ENCODE assay signal across 8 cellular contexts in the genomic region with DNA sequence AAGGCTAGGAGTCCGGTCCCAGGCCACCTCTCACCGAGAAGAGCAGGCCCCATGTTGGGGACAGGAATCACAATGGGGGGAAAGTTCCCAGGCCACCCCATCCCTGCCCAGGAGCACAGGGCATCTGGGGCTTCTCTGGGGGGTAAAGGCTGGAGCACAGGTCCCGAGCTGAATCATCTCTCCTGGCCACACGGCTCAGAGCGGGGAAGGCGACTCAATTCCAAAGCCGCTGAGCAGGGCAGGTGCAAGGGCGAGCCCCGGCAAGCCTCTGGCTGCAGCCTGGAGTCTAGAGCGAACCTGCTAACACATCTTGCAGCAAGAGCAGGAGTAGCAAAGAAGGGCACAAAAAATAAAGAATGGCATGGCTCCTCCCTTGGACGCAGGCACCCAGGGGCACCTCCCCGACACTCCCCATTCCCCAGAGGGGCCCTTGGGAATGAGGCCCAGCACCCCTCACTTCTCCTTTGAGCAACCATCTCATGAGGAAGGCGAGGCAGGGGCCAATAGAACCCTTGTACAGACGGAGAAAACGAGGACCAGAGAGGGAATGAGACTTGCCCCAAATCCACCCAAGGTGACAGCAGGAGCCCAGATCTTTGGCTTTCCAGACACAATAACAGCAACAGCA. TPM values are rescaled to one million over a fixed set of nuclear protein-coding genes. Genes with fewer than 3 reads are reported as not detected.
DNase-seq lines count a peak whose midpoint lies in the region; ATAC-seq and TF ChIP-seq lines count a peak whose summit lies in the region.

No MANE protein-coding gene starts in this region.

- TF ChIP-seq CTCF in CD4-positive, alpha-beta T cell (IDR thresholded peaks at IDR 0.05) = no peak
- TF ChIP-seq CTCF in RWPE1 (conservative IDR thresholded peaks at IDR 0.05; ENCODE audit: low read depth) (no peak), esophagus squamous epithelium (IDR thresholded peaks at IDR 0.05) (no peak), MM.1S (IDR thresholded peaks at IDR 0.05; ENCODE audit: low read length) (no peak)

- H3K9me3 ChIP-seq in CD4-positive, alpha-beta T cell (ENCODE audit: control insufficient read depth, low read length) = no peaks in the 10 kb centered on the region
- H3K9me3 ChIP-seq in esophagus squamous epithelium (no peaks in the 10 kb centered on the region), trophoblast cell (ENCODE audit: insufficient read depth, low read depth, low read length) (no peaks in the 10 kb centered on the region), MM.1S (replicated peaks; ENCODE audit: insufficient read depth, low read length) (no peaks in the 10 kb centered on the region)

- no peaks in the 10 kb centered on the region for H3K9me3 Mint-ChIP-seq in CD4-positive, alpha-beta T cell

- H3K79me2 ChIP-seq in trophoblast cell (ENCODE audit: control insufficient read depth, insufficient read depth, low read length, poor library complexity) (peaks cover 24% of the 10 kb centered on the region), MM.1S (ENCODE audit: low read length) (peaks cover 13% of the 10 kb centered on the region)

- TF ChIP-seq POLR2A in esophagus squamous epithelium (IDR thresholded peaks at IDR 0.05) = no peak

- no peak overlapping the region for H3K23ac ChIP-seq in trophoblast cell (ENCODE audit: low read length)

- peaks cover 28% of the 10 kb centered on the region for H3K36me3 Mint-ChIP-seq in CD4-positive, alpha-beta T cell (ENCODE audit: low read depth)

- H3K9ac ChIP-seq in trophoblast cell (ENCODE audit: low read length) (no peak overlapping the region), MM.1S (ENCODE audit: low read length) (no peak overlapping the region)

- intact Hi-C loops in CD4-positive, alpha-beta T cell (cut with DNase I, micrococcal nuclease) = no loop called here
- intact Hi-C loops in esophagus squamous epithelium (cut with DNase I) (no loop called here), posterior vena cava (cut with DNase I) (loop anchor here in 1 of 2 donors (1.0 to 5.0 kb wide), 2 partner anchors 19 to 34 kb away; partner anchors contain the start of gene IFFO2)

- peak overlapping the region in 2 of 4 donors; percentile 1 to 41 for H3K4me3 ChIP-seq in esophagus squamous epithelium
- no peak overlapping the region for H3K4me3 ChIP-seq in trophoblast cell (ENCODE audit: low read depth, low read length)
- H3K4me3 ChIP-seq in MM.1S (ENCODE audit: low read length) = no peak overlapping the region

- H3K4me1 ChIP-seq in esophagus squamous epithelium (peaks cover 51 to 67% (median 52%) of the 10 kb centered on the region in 3 donors), trophoblast cell (ENCODE audit: control insufficient read depth in 1 of 2, insufficient read depth in 2 of 2, low read length in 2 of 2) (peaks cover 57 to 70% of the 10 kb centered on the region in 2 experiments), MM.1S (ENCODE audit: low read length) (peaks cover 17% of the 10 kb centered on the region)

- H3K4me2 ChIP-seq in trophoblast cell (ENCODE audit: low read length) (no peak overlapping the region), MM.1S (ENCODE audit: low read depth, low read length) (no peak overlapping the region)

- no peak for DNase-seq in CD4-positive, alpha-beta T cell
- DNase-seq in RWPE1 (ENCODE audit: low spot score) (no peak), esophagus squamous epithelium (lab: John Stamatoyannopoulos, UW) (no peak), trophoblast cell (no peak), posterior vena cava (ENCODE audit: low spot score) (no peak), MM.1S (no peak), amniotic stem cell (lab: John Stamatoyannopoulos, UW) (no peak), NCI-H774 (lab: John Stamatoyannopoulos, UW) (no peak)

- peak overlapping the region; percentile 73 for H2BK5ac ChIP-seq in trophoblast cell (ENCODE audit: low read depth, low read length, poor library complexity)

- peak overlapping the region; percentile 62 for H3K4me3 Mint-ChIP-seq in CD4-positive, alpha-beta T cell

- H3K27ac ChIP-seq in CD4-positive, alpha-beta T cell (ENCODE audit: low read depth, low read length) = no peak overlapping the region
- peak overlapping the region; percentile 98 for H3K27ac ChIP-seq in RWPE1
- H3K27ac ChIP-seq in esophagus squamous epithelium = peak overlapping the region; percentile 69 to 93 (median 88)
- peak overlapping the region; percentile 86 for H3K27ac ChIP-seq in trophoblast cell (ENCODE audit: low read depth, low read length)
- no peak overlapping the region for H3K27ac ChIP-seq in MM.1S (ENCODE audit: low read length)

- no peaks in the 10 kb centered on the region for H3K27me3 Mint-ChIP-seq in CD4-positive, alpha-beta T cell

- H4K8ac ChIP-seq in trophoblast cell (ENCODE audit: low read depth, low read length) = peak overlapping the region; percentile 50

- peak overlapping the region; percentile 68 for H3K27ac Mint-ChIP-seq in CD4-positive, alpha-beta T cell

- H3K36me3 ChIP-seq in esophagus squamous epithelium (peaks cover 12 to 31% (median 15%) of the 10 kb centered on the region in 3 donors), trophoblast cell (ENCODE audit: control insufficient read depth in 1 of 2, insufficient read depth in 2 of 2, low read length in 2 of 2) (peaks cover 11 to 15% of the 10 kb centered on the region in 2 experiments), MM.1S (replicated peaks; ENCODE audit: insufficient read depth, low read length) (no peaks in the 10 kb centered on the region)

- no peaks in the 10 kb centered on the region for H3K9me2 ChIP-seq in MM.1S (replicated peaks; ENCODE audit: insufficient read depth, low read length)

- peaks cover 54% of the 10 kb centered on the region for H3K79me1 ChIP-seq in trophoblast cell (ENCODE audit: low read length)

- H3K18ac ChIP-seq in trophoblast cell (ENCODE audit: low read length) = peak overlapping the region; percentile 64

- no peak for ATAC-seq in CD4-positive, alpha-beta T cell (ENCODE audit: poor library complexity)

- peak overlapping the region; percentile 70 for H3K14ac ChIP-seq in trophoblast cell (ENCODE audit: low read length)

- peaks cover 69% of the 10 kb centered on the region for H3K4me1 Mint-ChIP-seq in CD4-positive, alpha-beta T cell (ENCODE audit: low read depth)

- POLR2A ChIA-PET in CD4-positive, alpha-beta T cell (lab: Charles Lee) = interaction anchor here (1.0 to 7.7 kb wide), 8 partner anchors 9 to 152 kb away, joined by 3 to 150 read pairs (median 6); partner anchors contain the start of gene IFFO2
- POLR2A ChIA-PET in RWPE1 (lab: Yijun Ruan, JAX; ENCODE audit: low non-redundant PET) = no interaction called here

- H2AK5ac ChIP-seq in trophoblast cell (ENCODE audit: low read length) = peak overlapping the region; percentile 16

- peak overlapping the region; percentile 76 for H2BK12ac ChIP-seq in trophoblast cell (ENCODE audit: low read length)

- peak overlapping the region; percentile 90 for H4K91ac ChIP-seq in trophoblast cell (ENCODE audit: low read depth, low read length)

- no peaks in the 10 kb centered on the region for H4K20me1 ChIP-seq in MM.1S (ENCODE audit: insufficient read depth, low read length)

- H2BK120ac ChIP-seq in trophoblast cell (ENCODE audit: insufficient read depth, low read length, poor library complexity) = peak overlapping the region; percentile 82

- H2AFZ ChIP-seq in trophoblast cell (ENCODE audit: insufficient read depth, low read length, poor library complexity) = peak overlapping the region; percentile 38
- H2AFZ ChIP-seq in MM.1S (ENCODE audit: low read length) = no peak overlapping the region

- H4K12ac ChIP-seq in trophoblast cell (ENCODE audit: low read depth, low read length) = peak overlapping the region; percentile 14

- 28 to 43% methylated on average over 4 to 5 of the region's 15 CpGs for WGBS in esophagus squamous epithelium, 2 donors
- WGBS in trophoblast cell (ENCODE audit: extremely low coverage, insufficient coverage, insufficient read length) = no CpG with 5 or more reads among the region's 15 CpGs

- H3F3A ChIP-seq in MM.1S (ENCODE audit: insufficient read depth, low read length) = peaks cover 19% of the 10 kb centered on the region

- H3K27me3 ChIP-seq in CD4-positive, alpha-beta T cell (ENCODE audit: control insufficient read depth, insufficient read depth, low read length) = no peaks in the 10 kb centered on the region
- H3K27me3 ChIP-seq in esophagus squamous epithelium (no peaks in the 10 kb centered on the region), trophoblast cell (ENCODE audit: insufficient read depth, low read length) (no peaks in the 10 kb centered on the region), MM.1S (replicated peaks; ENCODE audit: insufficient read depth, low read length) (no peaks in the 10 kb centered on the region)

- H3K4ac ChIP-seq in trophoblast cell (ENCODE audit: low read depth, low read length) = peak overlapping the region; percentile 36

- CTCF ChIA-PET in CD4-positive, alpha-beta T cell (lab: Charles Lee) = interaction anchor here (0.6 to 2.5 kb wide), 4 partner anchors 10 to 33 kb away, joined by 3 to 12 read pairs (median 4); partner anchors contain the start of gene IFFO2
- CTCF ChIA-PET in RWPE1 (lab: Yijun Ruan, JAX) = interaction anchor here (0.6 to 3.8 kb wide), 5 partner anchors 10 to 781 kb away, joined by 3 to 21 read pairs (median 3); no protein-coding TSS in a partner anchor

RNA-seq across cellular contexts. Expression of gene ALDH4A1, which starts 20.6 kb away (rescaled TPM):
- total RNA-seq in CD4-positive, alpha-beta T cell = under 1 TPM; 0.61 to 0.71 TPM
- total RNA-seq in esophagus squamous epithelium (10 to 100 TPM; 36.7 to 59.1 (median 50.3) TPM), posterior vena cava (10 to 100 TPM in 1 of 2 donors, 1 to 10 TPM in 1; 8.5 to 17.0 TPM)
- 34.2 and 35.7 TPM in 2 replicates for polyA plus RNA-seq in trophoblast cell (2013)

RNA-seq across cellular contexts. Expression of gene IFFO2, which starts 33.5 kb away (rescaled TPM):
- total RNA-seq in CD4-positive, alpha-beta T cell = 100 to 1,000 TPM; 106 to 112 TPM
- total RNA-seq in esophagus squamous epithelium (10 to 100 TPM; 25.8 to 88.8 (median 52.7) TPM), posterior vena cava (10 to 100 TPM; 12.1 to 12.2 TPM)
- polyA plus RNA-seq in trophoblast cell (2013) = 18.2 and 19.5 TPM in 2 replicates

Comparison
In these comparisons a context has a peak if more than half of its experiments do, and no peak if none do; other contexts are left out.
1. H3K27ac ChIP-seq: peak in RWPE1 (single experiment), esophagus squamous epithelium (4 of 4) and trophoblast cell (single experiment); none in CD4-positive, alpha-beta T cell (single experiment) and MM.1S (single experiment).
2. RNA of gene ALDH4A1, which starts 20.6 kb away (total RNA-seq): 36.7 to 59.1 TPM in esophagus squamous epithelium and 8.5 to 17.0 TPM in posterior vena cava; 0.61 to 0.71 TPM in CD4-positive, alpha-beta T cell; every median in the first group is over 4 times any median in the second.